ENCODE assay signal across 20 cellular contexts in genomic region chr18:2780750-2781149, GRCh38.
DNase-seq lines count a peak whose midpoint lies in the region; ATAC-seq, FAIRE-seq and TF ChIP-seq lines count a peak whose summit lies in the region.
"Had no signal": no experiment of that assay in that cellular context is flagged by ENCODE, and none has a peak within 500 bp of the region (broad histone marks: within the 10 kb centered on the region; RNA-seq: fewer than 3 reads in every experiment).

No MANE protein-coding gene starts in this region.

- ATAC-seq in activated CD8-positive, alpha-beta T cell treated with anti-CD3 and anti-CD28 coated beads, Interleukin-2, amount 10 ng/mL, durations not matched to agents 7 days and 5 days, result no peak
- no peak for ATAC-seq in activated CD8-positive, alpha-beta T cell treated with anti-CD3 and anti-CD28 coated beads for 36 hours
- no peak for ATAC-seq in stimulated activated naive CD8-positive, alpha-beta T cell treated with anti-CD3 and anti-CD28 coated beads, Interleukin-15, Interleukin-2, amounts not matched to agents 100 U/mL and 50 U/mL, for 24 hours
- ATAC-seq in memory B cell (ENCODE audit: low read depth) (no peak), foreskin keratinocyte (no peak), GM19463 (IDR thresholded peaks at IDR 0.05; ENCODE audit: unreplicated experiment) (no peak)
- ATAC-seq: A549 had no signal

- peak overlapping the region; percentile 44 for H3K27ac Mint-ChIP-seq in activated CD8-positive, alpha-beta T cell treated with anti-CD3 and anti-CD28 coated beads, Interleukin-2, amount 10 ng/mL, durations not matched to agents 7 days and 5 days
- H3K27ac Mint-ChIP-seq in activated CD8-positive, alpha-beta T cell treated with anti-CD3 and anti-CD28 coated beads for 36 hours, result no peak overlapping the region
- H3K27ac Mint-ChIP-seq in stimulated activated naive CD8-positive, alpha-beta T cell treated with anti-CD3 and anti-CD28 coated beads, Interleukin-15, Interleukin-2, amounts not matched to agents 100 ng/mL and 50 ng/mL, for 24 hours, result peak overlapping the region; percentile 19
- H3K27ac Mint-ChIP-seq in memory B cell, result peak overlapping the region; percentile 4
- H3K27ac Mint-ChIP-seq: HFFc6 had no signal

- no peak for TF ChIP-seq CTCF in activated CD8-positive, alpha-beta T cell treated with anti-CD3 and anti-CD28 coated beads for 36 hours (IDR thresholded peaks at IDR 0.05)
- no peak for TF ChIP-seq CTCF in foreskin keratinocyte (conservative IDR thresholded peaks at IDR 0.05)

- H3K4me1 Mint-ChIP-seq in activated CD8-positive, alpha-beta T cell treated with anti-CD3 and anti-CD28 coated beads, Interleukin-2, amount 10 ng/mL, durations not matched to agents 7 days and 5 days (ENCODE audit: low read depth), result no peaks in the 10 kb centered on the region
- H3K4me1 Mint-ChIP-seq in activated CD8-positive, alpha-beta T cell treated with anti-CD3 and anti-CD28 coated beads for 36 hours (ENCODE audit: low read depth), result no peaks in the 10 kb centered on the region
- H3K4me1 Mint-ChIP-seq in stimulated activated naive CD8-positive, alpha-beta T cell treated with anti-CD3 and anti-CD28 coated beads, Interleukin-15, Interleukin-2, amounts not matched to agents 100 ng/mL and 50 ng/mL, for 24 hours (ENCODE audit: low read depth), result no peaks in the 10 kb centered on the region
- H3K4me1 Mint-ChIP-seq in memory B cell, result peaks cover 2% of the 10 kb centered on the region
- H3K4me1 Mint-ChIP-seq: CD14-positive monocyte had no signal

- no peaks in the 10 kb centered on the region for H3K9me3 Mint-ChIP-seq in activated CD8-positive, alpha-beta T cell treated with anti-CD3 and anti-CD28 coated beads, Interleukin-2, amount 10 ng/mL, durations not matched to agents 7 days and 5 days (ENCODE audit: insufficient read depth)
- no peaks in the 10 kb centered on the region for H3K9me3 Mint-ChIP-seq in activated CD8-positive, alpha-beta T cell treated with anti-CD3 and anti-CD28 coated beads for 36 hours
- H3K9me3 Mint-ChIP-seq in stimulated activated naive CD8-positive, alpha-beta T cell treated with anti-CD3 and anti-CD28 coated beads, Interleukin-15, Interleukin-2, amounts not matched to agents 100 ng/mL and 50 ng/mL, for 24 hours, result no peaks in the 10 kb centered on the region
- no peaks in the 10 kb centered on the region for H3K9me3 Mint-ChIP-seq in memory B cell
- H3K9me3 Mint-ChIP-seq: CD14-positive monocyte, HFFc6 had no signal

- H3K4me3 Mint-ChIP-seq in activated CD8-positive, alpha-beta T cell treated with anti-CD3 and anti-CD28 coated beads, Interleukin-2, amount 10 ng/mL, durations not matched to agents 7 days and 5 days, result no peak overlapping the region
- no peak overlapping the region for H3K4me3 Mint-ChIP-seq in activated CD8-positive, alpha-beta T cell treated with anti-CD3 and anti-CD28 coated beads for 36 hours
- no peak overlapping the region for H3K4me3 Mint-ChIP-seq in stimulated activated naive CD8-positive, alpha-beta T cell treated with anti-CD3 and anti-CD28 coated beads, Interleukin-15, Interleukin-2, amounts not matched to agents 100 ng/mL and 50 ng/mL, for 24 hours
- no peak overlapping the region for H3K4me3 Mint-ChIP-seq in memory B cell
- H3K4me3 Mint-ChIP-seq: CD14-positive monocyte, HFFc6 had no signal

- no peak overlapping the region for H3K27ac ChIP-seq in foreskin keratinocyte
- H3K27ac ChIP-seq: A549 had no signal

- no peaks in the 10 kb centered on the region for H3K4me1 ChIP-seq in foreskin keratinocyte
- H3K4me1 ChIP-seq: A549 had no signal

- peaks cover 62% of the 10 kb centered on the region for H3K36me3 Mint-ChIP-seq in activated CD8-positive, alpha-beta T cell treated with anti-CD3 and anti-CD28 coated beads, Interleukin-2, amount 10 ng/mL, durations not matched to agents 7 days and 5 days (ENCODE audit: low read depth)
- H3K36me3 Mint-ChIP-seq in activated CD8-positive, alpha-beta T cell treated with anti-CD3 and anti-CD28 coated beads for 36 hours (ENCODE audit: low read depth), result peaks cover 49% of the 10 kb centered on the region
- H3K36me3 Mint-ChIP-seq in stimulated activated naive CD8-positive, alpha-beta T cell treated with anti-CD3 and anti-CD28 coated beads, Interleukin-15, Interleukin-2, amounts not matched to agents 100 ng/mL and 50 ng/mL, for 24 hours (ENCODE audit: low read depth), result peaks cover 71% of the 10 kb centered on the region
- peaks cover 34% of the 10 kb centered on the region for H3K36me3 Mint-ChIP-seq in memory B cell

- H3K27me3 Mint-ChIP-seq in activated CD8-positive, alpha-beta T cell treated with anti-CD3 and anti-CD28 coated beads, Interleukin-2, amount 10 ng/mL, durations not matched to agents 7 days and 5 days (ENCODE audit: low read depth), result no peaks in the 10 kb centered on the region
- no peaks in the 10 kb centered on the region for H3K27me3 Mint-ChIP-seq in activated CD8-positive, alpha-beta T cell treated with anti-CD3 and anti-CD28 coated beads for 36 hours
- no peaks in the 10 kb centered on the region for H3K27me3 Mint-ChIP-seq in stimulated activated naive CD8-positive, alpha-beta T cell treated with anti-CD3 and anti-CD28 coated beads, Interleukin-15, Interleukin-2, amounts not matched to agents 100 ng/mL and 50 ng/mL, for 24 hours
- no peaks in the 10 kb centered on the region for H3K27me3 Mint-ChIP-seq in memory B cell

- no peaks in the 10 kb centered on the region for H3K27me3 ChIP-seq in foreskin keratinocyte

- intact Hi-C loops in activated CD8-positive, alpha-beta T cell treated with anti-CD3 and anti-CD28 coated beads for 36 hours (cut with micrococcal nuclease), result no loop called here

- POLR2A ChIA-PET in activated CD8-positive, alpha-beta T cell treated with anti-CD3 and anti-CD28 coated beads, Interleukin-2, amount 10 ng/mL, durations not matched to agents 7 days and 5 days (lab: Charles Lee), result no interaction called here
- POLR2A ChIA-PET in activated CD8-positive, alpha-beta T cell treated with anti-CD3 and anti-CD28 coated beads for 36 hours (lab: Charles Lee), result no interaction called here

- CTCF ChIA-PET in activated CD8-positive, alpha-beta T cell treated with anti-CD3 and anti-CD28 coated beads, Interleukin-2, amount 10 ng/mL, durations not matched to agents 7 days and 5 days (lab: Charles Lee), result no interaction called here
- CTCF ChIA-PET in activated CD8-positive, alpha-beta T cell treated with anti-CD3 and anti-CD28 coated beads for 36 hours (lab: Charles Lee), result interaction anchor here (1.0 to 1.8 kb wide), 2 partner anchors 11 to 348 kb away, joined by 4 to 5 read pairs; no protein-coding TSS in a partner anchor

- peak; percentile 79 for FAIRE-seq in urothelium cell line (lab: Jason Lieb, UNC)
- FAIRE-seq: A549, GM12892, H1 had no signal

- no peak for DNase-seq in activated CD8-positive, alpha-beta T cell treated with anti-CD3 and anti-CD28 coated beads, Interleukin-2, amount 10 ng/mL, durations not matched to agents 7 days and 5 days
- no peak for DNase-seq in activated CD8-positive, alpha-beta T cell treated with anti-CD3 and anti-CD28 coated beads for 36 hours
- DNase-seq in stimulated activated naive CD8-positive, alpha-beta T cell treated with anti-CD3 and anti-CD28 coated beads, Interleukin-15, Interleukin-2, amounts not matched to agents 100 U/mL and 50 U/mL, for 24 hours, result no peak
- no peak for DNase-seq in memory B cell (ENCODE audit: low spot score in 2 of 2)
- no peak for DNase-seq in urothelium cell line (ENCODE audit: low spot score)
- no peak for DNase-seq in foreskin keratinocyte
- DNase-seq: DMS79 treated with DMSO at 0.1 percent for 48 hours, GDM1, HFFc6, KG1, NCI-H1048, NCI-H146, NCI-H2227 treated with DMSO at 0.1 percent for 48 hours, NCI-H524 treated with DMSO at 0.1 percent for 48 hours had no signal
